In genomic region chr10:57925045-57925444, GRCh38 we compare ENCODE assay signal across 11 cellular contexts.
"Had no signal": no experiment of that assay in that cellular context is flagged by ENCODE, and none has a peak within 500 bp of the region (broad histone marks: within the 10 kb centered on the region; RNA-seq: fewer than 3 reads in every experiment).

No MANE protein-coding gene starts in this region.

- DNase-seq: activated CD4-positive, alpha-beta T cell treated with anti-CD3 and anti-CD28 coated beads, Interleukin-2, amount 10 ng/mL, durations not matched to agents 24 days and 14 days; activated CD8-positive, alpha-beta memory T cell treated with anti-CD3 and anti-CD28 coated beads for 24 hours; activated naive CD4-positive, alpha-beta T cell treated with anti-CD3 and anti-CD28 coated beads for 36 hours; heart left ventricle; left lung; stimulated activated CD4-positive, alpha-beta T cell treated with anti-CD3 and anti-CD28 coated beads, Interleukin-2, amount 100 ng/mL, for 48 hours; stimulated activated naive CD4-positive, alpha-beta T cell treated with Interleukin-2 at 50 U/mL for 16 hours; T-helper 1 cell had no signal

- H3K36me3 ChIP-seq: heart left ventricle, left lung, suprapubic skin had no signal

- ATAC-seq: activated T-helper 17 cell treated with anti-CD3 and anti-CD28 coated beads, Interleukin-2, amount 50 U/mL, for 72 hours; heart left ventricle; left lung; WTC11 had no signal

- H3K4me3 ChIP-seq: heart left ventricle, left lung, suprapubic skin had no signal

- H3K4me1 ChIP-seq: heart left ventricle, left lung, suprapubic skin had no signal

- H3K27ac ChIP-seq: heart left ventricle, left lung, suprapubic skin had no signal

- H3K27me3 ChIP-seq: heart left ventricle, left lung, suprapubic skin had no signal

- H3K9me3 ChIP-seq: heart left ventricle, left lung, suprapubic skin had no signal
